ENCODE assay signal across 1 cellular context in genomic region chr20:4418141-4418540, GRCh38.
A peak's percentile ranks its signal among the peaks of the same experiment; 100 is the strongest.
TF ChIP-seq lines count a peak whose summit lies in the region.

No MANE protein-coding gene starts in this region.

TF ChIP-seq in K562, 482 proteins besides CTCF, POLR2A, EP300 and RAD21 (continued from another document):
- TF ChIP-seq TFE3 (CRISPR knock-in tag; IDR thresholded peaks at IDR 0.05): peak; percentile 84
- TF ChIP-seq HCFC1 (IDR thresholded peaks at IDR 0.05; ENCODE audit: low read depth, low read length): no peak
- peak; percentile 38; the same call in 1 of the 2 replicates for TF ChIP-seq RAD51 (IDR thresholded peaks at IDR 0.05; ENCODE audit: borderline replicate concordance, low read depth)
- TF ChIP-seq NEUROD1 (IDR thresholded peaks at IDR 0.05; ENCODE audit: borderline replicate concordance, low read depth, low read length, partially characterized antibody): no peak
- TF ChIP-seq MXD1 (CRISPR knock-in tag; IDR thresholded peaks at IDR 0.05; ENCODE audit: borderline replicate concordance, poor library complexity, severe bottlenecking): no peak
- no peak for TF ChIP-seq ZNF518B (CRISPR knock-in tag; IDR thresholded peaks at IDR 0.05)
- no peak for TF ChIP-seq ID3 (CRISPR knock-in tag; IDR thresholded peaks at IDR 0.05)
- TF ChIP-seq ID3 (tag; IDR thresholded peaks at IDR 0.05): no peak
- no peak for TF ChIP-seq SMAD4 (CRISPR knock-in tag; conservative IDR thresholded peaks at IDR 0.05)
- no peak for TF ChIP-seq ELF4 (CRISPR knock-in tag; IDR thresholded peaks at IDR 0.05)
- TF ChIP-seq POLR2H (tag; IDR thresholded peaks at IDR 0.05; ENCODE audit: low read depth): no peak
- no peak for TF ChIP-seq NONO (IDR thresholded peaks at IDR 0.05; ENCODE audit: low read depth in 2 of 2, low read length in 1 of 2)
- TF ChIP-seq RREB1 (CRISPR knock-in tag; IDR thresholded peaks at IDR 0.05): no peak
